ENCODE assay signal across 12 cellular contexts in genomic region chr3:183308746-183309145, GRCh38.
"Had no signal": no experiment of that assay in that cellular context is flagged by ENCODE, and none has a peak within 500 bp of the region (broad histone marks: within the 10 kb centered on the region; RNA-seq: fewer than 3 reads in every experiment).

No MANE protein-coding gene starts in this region.

- H3K36me3 ChIP-seq: left lung, stomach, thoracic aorta had no signal

- H3K27ac ChIP-seq: body of pancreas, left lung, parathyroid adenoma, skin epidermis, stomach, thoracic aorta had no signal

- H3K36me3 Mint-ChIP-seq: activated naive CD4-positive, alpha-beta T cell treated with anti-CD3 and anti-CD28 coated beads, Interleukin-2, amount 50 U/mL, for 24 hours had no signal

- H3K27ac Mint-ChIP-seq: activated naive CD4-positive, alpha-beta T cell treated with anti-CD3 and anti-CD28 coated beads, Interleukin-2, amount 50 U/mL, for 24 hours; activated T-helper 2 cell treated with anti-CD3 and anti-CD28 coated beads, Interferon-gamma antibody, Interleukin-2, Interleukin-4, amounts not matched to agents 10 μg/mL and 5 μg/mL and 100 μg/mL, durations not matched to agents 14 hours and 24 hours and 36 hours had no signal

- ATAC-seq: body of pancreas, left lung had no signal

- H3K79me2 ChIP-seq: parathyroid adenoma had no signal

- H3K4me3 ChIP-seq: body of pancreas, left lung, skin epidermis, stomach, thoracic aorta had no signal

- H3K9ac ChIP-seq: parathyroid adenoma had no signal

- H2AFZ ChIP-seq: parathyroid adenoma had no signal

- H3K9me3 ChIP-seq: body of pancreas, left lung, stomach, thoracic aorta had no signal

- DNase-seq: activated CD4-positive, alpha-beta T cell treated with anti-CD3 and anti-CD28 coated beads, Interleukin-2, amount 50 U/mL, for 1 hour; activated CD4-positive, CD25-positive, alpha-beta regulatory T cell; glutamatergic neuron; left lung; mesenchymal stem cell had no signal

- H3K9me3 Mint-ChIP-seq: activated naive CD4-positive, alpha-beta T cell treated with anti-CD3 and anti-CD28 coated beads, Interleukin-2, amount 50 U/mL, for 24 hours; activated T-helper 2 cell treated with anti-CD3 and anti-CD28 coated beads, Interferon-gamma antibody, Interleukin-2, Interleukin-4, amounts not matched to agents 10 μg/mL and 5 μg/mL and 100 μg/mL, durations not matched to agents 14 hours and 24 hours and 36 hours had no signal

- H3K27me3 Mint-ChIP-seq: activated naive CD4-positive, alpha-beta T cell treated with anti-CD3 and anti-CD28 coated beads, Interleukin-2, amount 50 U/mL, for 24 hours had no signal

- H3K4me3 Mint-ChIP-seq: activated naive CD4-positive, alpha-beta T cell treated with anti-CD3 and anti-CD28 coated beads, Interleukin-2, amount 50 U/mL, for 24 hours had no signal

- H3K27me3 ChIP-seq: body of pancreas, left lung, stomach had no signal
